Comparison of ENCODE assay signal across 24 cellular contexts in the genomic region with DNA sequence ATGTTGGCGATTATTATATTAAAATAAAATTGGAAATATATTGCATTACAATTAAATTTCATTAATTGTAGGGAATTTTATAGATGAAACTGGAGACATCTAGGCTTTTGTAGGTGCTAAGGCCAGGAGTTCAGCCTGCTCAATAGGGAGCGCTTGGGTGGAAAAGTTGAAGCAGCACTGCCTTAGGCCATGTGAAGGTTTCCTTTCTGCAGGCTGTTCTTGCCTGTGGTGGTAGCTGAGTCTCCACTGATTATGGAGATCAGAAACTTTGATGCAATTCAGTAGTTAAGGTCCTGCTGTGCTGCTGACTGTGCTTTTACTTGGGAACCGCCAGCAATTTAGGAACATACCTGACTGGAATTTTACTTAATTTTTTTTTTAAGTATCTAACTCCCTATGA.
"Had no signal": no experiment of that assay in that cellular context is flagged by ENCODE, and none has a peak within 500 bp of the region (broad histone marks: within the 10 kb centered on the region; RNA-seq: fewer than 3 reads in every experiment).

No MANE protein-coding gene starts in this region.

- H3K9me3 Mint-ChIP-seq: dendritic cell treated with granulocyte-macrophage colony-stimulating factor and Interleukin-4, amounts not matched to agents 40 ng/mL and 50 ng/mL, for 4 days; naive thymus-derived CD4-positive, alpha-beta T cell; nephron; neural progenitor cell; stimulated activated naive B cell treated with anti-CD40 and anti-IgM and Interleukin-4, amounts not matched to agents 10 μg/mL and 1 μg/mL and 100 μg/mL, for 72 hours; stimulated activated naive CD8-positive, alpha-beta T cell treated with anti-CD3 and anti-CD28 coated beads, Interleukin-15, Interleukin-2, amounts not matched to agents 100 ng/mL and 50 ng/mL, for 24 hours had no signal

- H3K4me3 ChIP-seq: colonic mucosa, esophagus muscularis mucosa, gastroesophageal sphincter, heart left ventricle, hepatocyte, lower lobe of right lung, neural progenitor cell, right lobe of liver, suprapubic skin, transverse colon, vagina had no signal

- H3K9ac ChIP-seq: neural progenitor cell, parathyroid adenoma had no signal

- H3K27ac ChIP-seq: colonic mucosa, esophagus muscularis mucosa, foreskin keratinocyte, gastroesophageal sphincter, heart left ventricle, hepatocyte, lower lobe of right lung, neural progenitor cell, parathyroid adenoma, right lobe of liver, suprapubic skin, transverse colon, vagina had no signal

- DNase-seq: colonic mucosa; effector CD8-positive, alpha-beta T cell; foreskin keratinocyte; heart left ventricle; left ventricle myocardium superior; lower lobe of right lung; naive thymus-derived CD4-positive, alpha-beta T cell; right lobe of liver; small intestine; stimulated activated CD4-positive, alpha-beta T cell treated with anti-CD3 and anti-CD28 coated beads, Interleukin-15, amount 100 ng/mL, for 24 hours; stimulated activated CD4-positive, alpha-beta T cell treated with anti-CD3 and anti-CD28 coated beads, Interleukin-2, amount 100 ng/mL, for 48 hours; stimulated activated naive B cell treated with anti-CD40 and anti-IgM and Interleukin-4, amounts not matched to agents 10 μg/mL and 1 μg/mL and 100 μg/mL, for 72 hours; transverse colon had no signal

- H3K4me3 Mint-ChIP-seq: dendritic cell treated with granulocyte-macrophage colony-stimulating factor and Interleukin-4, amounts not matched to agents 40 ng/mL and 50 ng/mL, for 4 days; naive thymus-derived CD4-positive, alpha-beta T cell; nephron; neural progenitor cell; stimulated activated naive B cell treated with anti-CD40 and anti-IgM and Interleukin-4, amounts not matched to agents 10 μg/mL and 1 μg/mL and 100 μg/mL, for 72 hours; stimulated activated naive CD8-positive, alpha-beta T cell treated with anti-CD3 and anti-CD28 coated beads, Interleukin-15, Interleukin-2, amounts not matched to agents 100 ng/mL and 50 ng/mL, for 24 hours had no signal

- H3K36me3 ChIP-seq: colonic mucosa, gastroesophageal sphincter, lower lobe of right lung, neural progenitor cell, right lobe of liver, transverse colon, vagina had no signal

- H3K9me3 ChIP-seq: colonic mucosa, esophagus muscularis mucosa, gastroesophageal sphincter, heart left ventricle, lower lobe of right lung, right lobe of liver, suprapubic skin, transverse colon, vagina had no signal

- H2AFZ ChIP-seq: hepatocyte, neural progenitor cell, parathyroid adenoma had no signal

- H3K4me1 ChIP-seq: colonic mucosa, esophagus muscularis mucosa, foreskin keratinocyte, gastroesophageal sphincter, heart left ventricle, lower lobe of right lung, neural progenitor cell, parathyroid adenoma, right lobe of liver, suprapubic skin, transverse colon, vagina had no signal

- H3K79me2 ChIP-seq: hepatocyte, parathyroid adenoma had no signal

- H3K27me3 ChIP-seq: colonic mucosa, esophagus muscularis mucosa, foreskin keratinocyte, gastroesophageal sphincter, heart left ventricle, hepatocyte, neural progenitor cell, right lobe of liver, suprapubic skin, transverse colon, vagina had no signal

- H3K27me3 Mint-ChIP-seq: dendritic cell treated with granulocyte-macrophage colony-stimulating factor and Interleukin-4, amounts not matched to agents 40 ng/mL and 50 ng/mL, for 4 days; naive thymus-derived CD4-positive, alpha-beta T cell; progenitor cell of endocrine pancreas; stimulated activated naive B cell treated with anti-CD40 and anti-IgM and Interleukin-4, amounts not matched to agents 10 μg/mL and 1 μg/mL and 100 μg/mL, for 72 hours; stimulated activated naive CD8-positive, alpha-beta T cell treated with anti-CD3 and anti-CD28 coated beads, Interleukin-15, Interleukin-2, amounts not matched to agents 100 ng/mL and 50 ng/mL, for 24 hours had no signal

- H3K27ac Mint-ChIP-seq: dendritic cell treated with granulocyte-macrophage colony-stimulating factor and Interleukin-4, amounts not matched to agents 40 ng/mL and 50 ng/mL, for 4 days; naive thymus-derived CD4-positive, alpha-beta T cell; nephron; neural progenitor cell; progenitor cell of endocrine pancreas; stimulated activated naive B cell treated with anti-CD40 and anti-IgM and Interleukin-4, amounts not matched to agents 10 μg/mL and 1 μg/mL and 100 μg/mL, for 72 hours; stimulated activated naive CD8-positive, alpha-beta T cell treated with anti-CD3 and anti-CD28 coated beads, Interleukin-15, Interleukin-2, amounts not matched to agents 100 ng/mL and 50 ng/mL, for 24 hours had no signal

- ATAC-seq: foreskin keratinocyte; gastroesophageal sphincter; heart left ventricle; left ventricle myocardium superior; lower lobe of right lung; naive thymus-derived CD4-positive, alpha-beta T cell; right lobe of liver; stimulated activated naive B cell treated with anti-CD40 and anti-IgM and Interleukin-4, amounts not matched to agents 10 μg/mL and 1 μg/mL and 100 μg/mL, for 72 hours had no signal

- H3K4me1 Mint-ChIP-seq: nephron; stimulated activated naive B cell treated with anti-CD40 and anti-IgM and Interleukin-4, amounts not matched to agents 10 μg/mL and 1 μg/mL and 100 μg/mL, for 72 hours had no signal

- H3K4me2 ChIP-seq: hepatocyte, neural progenitor cell had no signal
